1 cellular context compared by ENCODE assay signal in the genomic region with DNA sequence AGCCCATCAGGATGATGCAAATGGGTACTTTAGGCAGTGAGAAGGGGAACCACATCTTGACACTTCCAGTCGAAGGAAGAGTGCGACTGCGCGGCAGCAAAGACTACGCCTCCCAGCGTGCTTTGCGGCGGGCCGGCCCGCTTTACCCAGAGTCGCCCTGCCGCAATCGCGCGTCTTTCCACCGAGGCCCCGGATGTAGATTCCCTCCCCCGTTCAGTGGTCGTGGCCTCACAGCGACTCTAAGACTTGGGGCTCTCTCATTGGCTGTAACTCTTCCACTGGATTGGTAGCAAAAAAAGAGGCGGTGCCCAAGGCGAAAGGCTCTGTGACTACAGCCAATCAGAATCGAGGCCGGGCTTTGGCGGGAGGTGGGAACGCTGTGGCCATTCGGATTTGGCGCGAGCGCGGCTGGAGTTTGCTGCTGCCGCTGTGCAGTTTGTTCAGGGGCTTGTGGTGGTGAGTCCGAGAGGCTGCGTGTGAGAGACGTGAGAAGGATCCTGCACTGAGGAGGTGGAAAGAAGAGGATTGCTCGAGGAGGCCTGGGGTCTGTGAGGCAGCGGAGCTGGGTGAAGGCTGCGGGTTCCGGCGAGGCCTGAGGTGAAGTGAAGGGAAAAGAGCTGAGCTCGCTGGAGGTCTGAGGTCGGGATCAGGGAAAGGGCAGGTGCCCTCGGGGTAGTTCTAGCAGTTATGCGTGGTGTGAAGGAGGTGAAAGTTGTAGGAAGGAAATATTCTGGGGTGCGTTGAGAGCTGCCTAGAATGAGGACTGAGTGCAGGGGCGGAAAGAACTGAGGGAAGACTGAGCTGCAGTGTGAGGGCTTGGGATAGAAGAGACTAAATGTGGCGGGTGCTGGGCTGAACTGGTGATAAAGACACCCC.
TF ChIP-seq lines count a peak whose summit lies in the region.

A gene with protein sequence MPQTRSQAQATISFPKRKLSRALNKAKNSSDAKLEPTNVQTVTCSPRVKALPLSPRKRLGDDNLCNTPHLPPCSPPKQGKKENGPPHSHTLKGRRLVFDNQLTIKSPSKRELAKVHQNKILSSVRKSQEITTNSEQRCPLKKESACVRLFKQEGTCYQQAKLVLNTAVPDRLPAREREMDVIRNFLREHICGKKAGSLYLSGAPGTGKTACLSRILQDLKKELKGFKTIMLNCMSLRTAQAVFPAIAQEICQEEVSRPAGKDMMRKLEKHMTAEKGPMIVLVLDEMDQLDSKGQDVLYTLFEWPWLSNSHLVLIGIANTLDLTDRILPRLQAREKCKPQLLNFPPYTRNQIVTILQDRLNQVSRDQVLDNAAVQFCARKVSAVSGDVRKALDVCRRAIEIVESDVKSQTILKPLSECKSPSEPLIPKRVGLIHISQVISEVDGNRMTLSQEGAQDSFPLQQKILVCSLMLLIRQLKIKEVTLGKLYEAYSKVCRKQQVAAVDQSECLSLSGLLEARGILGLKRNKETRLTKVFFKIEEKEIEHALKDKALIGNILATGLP (plus strand): TSS at position 386 of the 876 bp plus-strand sequence. CDS start 1,542 bp downstream, outside the sequence.

TF ChIP-seq in K562, 482 proteins besides CTCF, POLR2A, EP300 and RAD21 (continued from another document and continues in another):
- peak; percentile 73 for TF ChIP-seq PRDM10 (IDR thresholded peaks at IDR 0.05; ENCODE audit: partially characterized antibody)
- TF ChIP-seq SMAD1 (IDR thresholded peaks at IDR 0.05; ENCODE audit: low read depth, low read length, partially characterized antibody) = peak; percentile 84
- TF ChIP-seq, protein P1, sequence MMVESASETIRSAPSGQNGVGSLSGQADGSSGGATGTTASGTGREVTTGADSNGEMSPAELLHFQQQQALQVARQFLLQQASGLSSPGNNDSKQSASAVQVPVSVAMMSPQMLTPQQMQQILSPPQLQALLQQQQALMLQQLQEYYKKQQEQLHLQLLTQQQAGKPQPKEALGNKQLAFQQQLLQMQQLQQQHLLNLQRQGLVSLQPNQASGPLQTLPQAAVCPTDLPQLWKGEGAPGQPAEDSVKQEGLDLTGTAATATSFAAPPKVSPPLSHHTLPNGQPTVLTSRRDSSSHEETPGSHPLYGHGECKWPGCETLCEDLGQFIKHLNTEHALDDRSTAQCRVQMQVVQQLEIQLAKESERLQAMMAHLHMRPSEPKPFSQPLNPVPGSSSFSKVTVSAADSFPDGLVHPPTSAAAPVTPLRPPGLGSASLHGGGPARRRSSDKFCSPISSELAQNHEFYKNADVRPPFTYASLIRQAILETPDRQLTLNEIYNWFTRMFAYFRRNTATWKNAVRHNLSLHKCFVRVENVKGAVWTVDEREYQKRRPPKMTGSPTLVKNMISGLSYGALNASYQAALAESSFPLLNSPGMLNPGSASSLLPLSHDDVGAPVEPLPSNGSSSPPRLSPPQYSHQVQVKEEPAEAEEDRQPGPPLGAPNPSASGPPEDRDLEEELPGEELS (CRISPR knock-in tag; IDR thresholded peaks at IDR 0.05; ENCODE audit: borderline replicate concordance) = no peak
- TF ChIP-seq, protein P2, sequence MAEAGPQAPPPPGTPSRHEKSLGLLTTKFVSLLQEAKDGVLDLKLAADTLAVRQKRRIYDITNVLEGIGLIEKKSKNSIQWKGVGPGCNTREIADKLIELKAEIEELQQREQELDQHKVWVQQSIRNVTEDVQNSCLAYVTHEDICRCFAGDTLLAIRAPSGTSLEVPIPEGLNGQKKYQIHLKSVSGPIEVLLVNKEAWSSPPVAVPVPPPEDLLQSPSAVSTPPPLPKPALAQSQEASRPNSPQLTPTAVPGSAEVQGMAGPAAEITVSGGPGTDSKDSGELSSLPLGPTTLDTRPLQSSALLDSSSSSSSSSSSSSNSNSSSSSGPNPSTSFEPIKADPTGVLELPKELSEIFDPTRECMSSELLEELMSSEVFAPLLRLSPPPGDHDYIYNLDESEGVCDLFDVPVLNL (CRISPR knock-in tag; IDR thresholded peaks at IDR 0.05; ENCODE audit: low read depth) = peak; percentile 96
- TF ChIP-seq, protein P3, sequence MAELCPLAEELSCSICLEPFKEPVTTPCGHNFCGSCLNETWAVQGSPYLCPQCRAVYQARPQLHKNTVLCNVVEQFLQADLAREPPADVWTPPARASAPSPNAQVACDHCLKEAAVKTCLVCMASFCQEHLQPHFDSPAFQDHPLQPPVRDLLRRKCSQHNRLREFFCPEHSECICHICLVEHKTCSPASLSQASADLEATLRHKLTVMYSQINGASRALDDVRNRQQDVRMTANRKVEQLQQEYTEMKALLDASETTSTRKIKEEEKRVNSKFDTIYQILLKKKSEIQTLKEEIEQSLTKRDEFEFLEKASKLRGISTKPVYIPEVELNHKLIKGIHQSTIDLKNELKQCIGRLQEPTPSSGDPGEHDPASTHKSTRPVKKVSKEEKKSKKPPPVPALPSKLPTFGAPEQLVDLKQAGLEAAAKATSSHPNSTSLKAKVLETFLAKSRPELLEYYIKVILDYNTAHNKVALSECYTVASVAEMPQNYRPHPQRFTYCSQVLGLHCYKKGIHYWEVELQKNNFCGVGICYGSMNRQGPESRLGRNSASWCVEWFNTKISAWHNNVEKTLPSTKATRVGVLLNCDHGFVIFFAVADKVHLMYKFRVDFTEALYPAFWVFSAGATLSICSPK (IDR thresholded peaks at IDR 0.05; ENCODE audit: borderline replicate concordance) = peak; percentile 28; the same call in 1 of the 2 replicates
- 0 out of 2 replicates have a peak, but pooled peaks have one; percentile 61 for TF ChIP-seq ATF6 (CRISPR knock-in tag; IDR thresholded peaks at IDR 0.05)
- peak; percentile 98 for TF ChIP-seq POLR2B (IDR thresholded peaks at IDR 0.05; ENCODE audit: low read depth, partially characterized antibody)
- TF ChIP-seq, protein P4, sequence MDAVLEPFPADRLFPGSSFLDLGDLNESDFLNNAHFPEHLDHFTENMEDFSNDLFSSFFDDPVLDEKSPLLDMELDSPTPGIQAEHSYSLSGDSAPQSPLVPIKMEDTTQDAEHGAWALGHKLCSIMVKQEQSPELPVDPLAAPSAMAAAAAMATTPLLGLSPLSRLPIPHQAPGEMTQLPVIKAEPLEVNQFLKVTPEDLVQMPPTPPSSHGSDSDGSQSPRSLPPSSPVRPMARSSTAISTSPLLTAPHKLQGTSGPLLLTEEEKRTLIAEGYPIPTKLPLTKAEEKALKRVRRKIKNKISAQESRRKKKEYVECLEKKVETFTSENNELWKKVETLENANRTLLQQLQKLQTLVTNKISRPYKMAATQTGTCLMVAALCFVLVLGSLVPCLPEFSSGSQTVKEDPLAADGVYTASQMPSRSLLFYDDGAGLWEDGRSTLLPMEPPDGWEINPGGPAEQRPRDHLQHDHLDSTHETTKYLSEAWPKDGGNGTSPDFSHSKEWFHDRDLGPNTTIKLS (IDR thresholded peaks at IDR 0.05; ENCODE audit: borderline replicate concordance, low read depth) = peak; percentile 70
- no peak for TF ChIP-seq NUFIP1 (IDR thresholded peaks at IDR 0.05; ENCODE audit: partially characterized antibody)
- peak; percentile 64 to 76; a peak in 3 of 4 replicates for TF ChIP-seq SIX5 (IDR thresholded peaks at IDR 0.05; ENCODE audit: borderline replicate concordance in 1 of 2, insufficient read depth in 1 of 2, low read depth in 1 of 2, low read length in 2 of 2)
- TF ChIP-seq SMC3 (conservative IDR thresholded peaks at IDR 0.05; ENCODE audit: insufficient read depth, low read depth, low read length) = 0 out of 2 replicates have a peak, but pooled peaks have one; percentile 12
- TF ChIP-seq ZNF24 (IDR thresholded peaks at IDR 0.05) = 0 out of 2 replicates have a peak, but pooled peaks have one; percentile 9
- no peak for TF ChIP-seq ZNF699 (CRISPR knock-in tag; IDR thresholded peaks at IDR 0.05; ENCODE audit: insufficient replicate concordance)
- TF ChIP-seq, protein P5, sequence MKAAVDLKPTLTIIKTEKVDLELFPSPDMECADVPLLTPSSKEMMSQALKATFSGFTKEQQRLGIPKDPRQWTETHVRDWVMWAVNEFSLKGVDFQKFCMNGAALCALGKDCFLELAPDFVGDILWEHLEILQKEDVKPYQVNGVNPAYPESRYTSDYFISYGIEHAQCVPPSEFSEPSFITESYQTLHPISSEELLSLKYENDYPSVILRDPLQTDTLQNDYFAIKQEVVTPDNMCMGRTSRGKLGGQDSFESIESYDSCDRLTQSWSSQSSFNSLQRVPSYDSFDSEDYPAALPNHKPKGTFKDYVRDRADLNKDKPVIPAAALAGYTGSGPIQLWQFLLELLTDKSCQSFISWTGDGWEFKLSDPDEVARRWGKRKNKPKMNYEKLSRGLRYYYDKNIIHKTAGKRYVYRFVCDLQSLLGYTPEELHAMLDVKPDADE (conservative IDR thresholded peaks at IDR 0.05; ENCODE audit: control insufficient read depth, low read depth, low read length) = peak; percentile 92
- TF ChIP-seq SOX6 (IDR thresholded peaks at IDR 0.05) = peak; percentile 45; the same call in 1 of the 2 replicates
- no peak for TF ChIP-seq RUNX1 (IDR thresholded peaks at IDR 0.05; ENCODE audit: low read depth)
- peak; percentile 57 for TF ChIP-seq HMGN3 (IDR thresholded peaks at IDR 0.05; ENCODE audit: borderline replicate concordance, extremely low read depth, insufficient read length, low read depth, low read length)
- TF ChIP-seq TAF9B (IDR thresholded peaks at IDR 0.05; ENCODE audit: partially characterized antibody) = peak; percentile 94
- TF ChIP-seq ZZZ3 (IDR thresholded peaks at IDR 0.05) = peak; percentile 94
- no peak for TF ChIP-seq ZNF551 (CRISPR knock-in tag; IDR thresholded peaks at IDR 0.05)
- 0 out of 2 replicates have a peak, but pooled peaks have one; percentile 49 for TF ChIP-seq ETV1 (tag; conservative IDR thresholded peaks at IDR 0.05; ENCODE audit: low read depth)
- TF ChIP-seq EP400 (IDR thresholded peaks at IDR 0.05) = peak; percentile 94
- peak; percentile 94 for TF ChIP-seq NFYB (IDR thresholded peaks at IDR 0.05; ENCODE audit: extremely low read depth, insufficient read length)
- peak; percentile 30; the same call in 1 of the 2 replicates for TF ChIP-seq GTF2E2 (tag; IDR thresholded peaks at IDR 0.05)
- TF ChIP-seq GABPB2 (CRISPR knock-in tag; conservative IDR thresholded peaks at IDR 0.05) = no peak
- no peak for TF ChIP-seq SRSF9 (IDR thresholded peaks at IDR 0.05; ENCODE audit: borderline replicate concordance, low read depth, low read length)
- TF ChIP-seq TEAD1 (CRISPR knock-in tag; IDR thresholded peaks at IDR 0.05) = peak in 1 of 2 experiments; percentile 73; a peak in 1 of 4 replicates
- peak; percentile 84 for TF ChIP-seq SP1 (CRISPR knock-in tag; IDR thresholded peaks at IDR 0.05)
- TF ChIP-seq, protein P6, sequence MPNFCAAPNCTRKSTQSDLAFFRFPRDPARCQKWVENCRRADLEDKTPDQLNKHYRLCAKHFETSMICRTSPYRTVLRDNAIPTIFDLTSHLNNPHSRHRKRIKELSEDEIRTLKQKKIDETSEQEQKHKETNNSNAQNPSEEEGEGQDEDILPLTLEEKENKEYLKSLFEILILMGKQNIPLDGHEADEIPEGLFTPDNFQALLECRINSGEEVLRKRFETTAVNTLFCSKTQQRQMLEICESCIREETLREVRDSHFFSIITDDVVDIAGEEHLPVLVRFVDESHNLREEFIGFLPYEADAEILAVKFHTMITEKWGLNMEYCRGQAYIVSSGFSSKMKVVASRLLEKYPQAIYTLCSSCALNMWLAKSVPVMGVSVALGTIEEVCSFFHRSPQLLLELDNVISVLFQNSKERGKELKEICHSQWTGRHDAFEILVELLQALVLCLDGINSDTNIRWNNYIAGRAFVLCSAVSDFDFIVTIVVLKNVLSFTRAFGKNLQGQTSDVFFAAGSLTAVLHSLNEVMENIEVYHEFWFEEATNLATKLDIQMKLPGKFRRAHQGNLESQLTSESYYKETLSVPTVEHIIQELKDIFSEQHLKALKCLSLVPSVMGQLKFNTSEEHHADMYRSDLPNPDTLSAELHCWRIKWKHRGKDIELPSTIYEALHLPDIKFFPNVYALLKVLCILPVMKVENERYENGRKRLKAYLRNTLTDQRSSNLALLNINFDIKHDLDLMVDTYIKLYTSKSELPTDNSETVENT (CRISPR knock-in tag; IDR thresholded peaks at IDR 0.05) = peak; percentile 58; the same call in 1 of the 2 replicates
- no peak for TF ChIP-seq ZNF444 (CRISPR knock-in tag; IDR thresholded peaks at IDR 0.05)
- peak; percentile 77; the same call in 1 of the 2 replicates for TF ChIP-seq PHB (CRISPR knock-in tag; IDR thresholded peaks at IDR 0.05)
- no peak; the same call in 1 of the 2 replicates for TF ChIP-seq NBN (IDR thresholded peaks at IDR 0.05; ENCODE audit: low read depth)
- TF ChIP-seq ELF2 (CRISPR knock-in tag; IDR thresholded peaks at IDR 0.05) = peak; percentile 48; the same call in 1 of the 2 replicates
- TF ChIP-seq ZFX (CRISPR knock-in tag; IDR thresholded peaks at IDR 0.05) = peak; percentile 2; the same call in 1 of the 2 replicates
